9 cellular contexts compared by ENCODE assay signal in the genomic region with DNA sequence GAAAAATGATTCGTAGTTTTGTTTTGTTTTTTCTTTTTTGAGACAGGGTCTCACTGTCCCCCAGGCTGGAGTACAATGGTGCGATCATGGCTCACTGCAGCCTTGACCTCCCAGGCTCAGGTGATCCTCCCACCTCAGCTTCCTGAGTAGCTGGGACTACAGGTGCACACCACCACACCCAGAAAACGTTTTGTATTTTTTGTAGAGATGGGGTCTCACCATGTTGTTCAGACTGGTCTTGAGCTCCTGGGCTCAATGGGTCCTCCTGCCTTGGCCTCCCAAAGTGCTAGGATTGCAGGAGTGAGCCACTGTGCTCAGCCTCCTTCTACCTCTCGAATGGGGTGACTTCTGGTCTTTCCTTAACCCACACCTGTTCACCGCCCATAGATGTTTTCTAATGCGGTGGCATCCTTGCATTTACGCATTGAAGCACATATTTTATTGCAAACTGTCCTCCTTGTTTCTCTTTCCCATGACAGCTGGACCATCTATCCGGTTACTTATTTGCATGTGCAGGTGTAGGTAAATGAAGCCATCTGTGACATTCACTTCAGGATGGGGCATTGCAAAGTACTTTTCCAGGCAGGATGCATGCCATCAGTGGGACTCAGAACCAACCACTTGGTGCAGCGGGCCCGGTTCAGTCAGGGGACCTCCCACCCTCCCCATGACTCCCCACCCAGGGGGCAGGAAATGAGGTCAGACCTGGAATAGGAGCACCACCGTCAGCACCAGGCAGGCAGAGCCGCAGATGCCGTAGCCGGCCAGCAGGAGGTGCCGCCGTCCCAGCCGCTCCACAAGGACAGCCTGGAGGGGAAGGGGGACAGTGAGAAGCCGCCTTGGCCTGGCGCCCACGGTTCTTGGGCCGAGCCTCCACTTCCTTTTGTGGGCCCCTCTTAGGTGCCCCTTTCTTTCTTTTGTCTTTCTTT. TPM values are rescaled to one million over a fixed set of nuclear protein-coding genes. Genes with fewer than 3 reads are reported as not detected.
DNase-seq lines count a peak whose midpoint lies in the region; ATAC-seq and TF ChIP-seq lines count a peak whose summit lies in the region.
"Had no signal": no experiment of that assay in that cellular context is flagged by ENCODE, and none has a peak within 500 bp of the region (broad histone marks: within the 10 kb centered on the region; RNA-seq: fewer than 3 reads in every experiment).

No MANE protein-coding gene starts in this region.

- no peaks in the 10 kb centered on the region for H3K9me3 ChIP-seq in NT2/D1 (ENCODE audit: insufficient read depth, low read length)
- no peaks in the 10 kb centered on the region for H3K9me3 ChIP-seq in neuronal stem cell (replicated peaks in 1 of 2; ENCODE audit: control insufficient read depth in 2 of 2, insufficient read depth in 1 of 2, low read depth in 1 of 2, low read length in 2 of 2)
- H3K9me3 ChIP-seq in vagina: no peaks in the 10 kb centered on the region

- H2AK5ac ChIP-seq in neuronal stem cell (ENCODE audit: low read depth, low read length): peak overlapping the region; percentile 18

- no peak overlapping the region for H2BK5ac ChIP-seq in neuronal stem cell (ENCODE audit: low read length)

- no peak overlapping the region for H2BK120ac ChIP-seq in neuronal stem cell (ENCODE audit: low read depth, low read length)

- WGBS in neuronal stem cell (ENCODE audit: extremely low coverage in 2 of 2, insufficient read length in 2 of 2, insufficient replicate concordance in 1 of 2), 2 donors: no CpG with 5 or more reads among the region's 21 CpGs

- no peak overlapping the region for H2BK15ac ChIP-seq in neuronal stem cell (ENCODE audit: low read length)

- H4K91ac ChIP-seq in neuronal stem cell (ENCODE audit: low read depth, low read length, poor library complexity): peak overlapping the region; percentile 72

- H3K27ac ChIP-seq in neuronal stem cell (replicated peaks; ENCODE audit: low read length): no peak overlapping the region
- H3K27ac ChIP-seq in vagina: no peak overlapping the region

- H3K4me3 ChIP-seq in NT2/D1 (ENCODE audit: insufficient read length, low read depth): no peak overlapping the region
- H3K4me3 ChIP-seq in neuronal stem cell (ENCODE audit: low read length in 2 of 2): no peak overlapping the region
- no peak overlapping the region for H3K4me3 ChIP-seq in vagina

- no peak overlapping the region for H3K4me2 ChIP-seq in neuronal stem cell (ENCODE audit: insufficient read depth, low read length, poor library complexity, severe bottlenecking)

- peak in 1 of 3 experiments; percentile 33 for TF ChIP-seq CTCF in vagina (IDR thresholded peaks at IDR 0.05)

- H3K79me1 ChIP-seq in neuronal stem cell (ENCODE audit: low read depth, low read length): peaks cover 2% of the 10 kb centered on the region

- no peak overlapping the region for H4K8ac ChIP-seq in neuronal stem cell (ENCODE audit: low read depth, low read length)

- H2AFZ ChIP-seq in neuronal stem cell (ENCODE audit: low read length): no peak overlapping the region

- no peak overlapping the region for H3K18ac ChIP-seq in neuronal stem cell (ENCODE audit: low read length)

- intact Hi-C loops in vagina (cut with DNase I): no loop called here

- H3K4me1 ChIP-seq in NT2/D1 (ENCODE audit: insufficient read depth, insufficient read length) (peaks cover 1% of the 10 kb centered on the region), neuronal stem cell (ENCODE audit: control insufficient read depth in 2 of 2, insufficient read depth in 1 of 2, low read depth in 1 of 2, low read length in 2 of 2) (peaks cover 0 to 3% of the 10 kb centered on the region in 2 donors), vagina (peaks cover 4% of the 10 kb centered on the region)

- peak; percentile 61 for DNase-seq in activated CD4-positive, alpha-beta T cell treated with anti-CD3 and anti-CD28 coated beads for 48 hours
- no peak for DNase-seq in activated CD4-positive, alpha-beta T cell treated with anti-CD3 and anti-CD28 coated beads for 1 hour
- DNase-seq in NT2/D1 (ENCODE audit: low read depth, low spot score): peak; percentile 39
- peak; percentile 78 for DNase-seq in ecto neural progenitor cell (ENCODE audit: low spot score)
- DNase-seq in neuronal stem cell (ENCODE audit: low spot score): no peak
- no peak for DNase-seq in vagina (ENCODE audit: extremely low spot score in 2 of 2)
- no peak for DNase-seq in HK-2 (ENCODE audit: unreplicated experiment)

- H3K23ac ChIP-seq in neuronal stem cell (ENCODE audit: low read depth, low read length, poor library complexity): peak overlapping the region; percentile 55

- no peak overlapping the region for H3K4ac ChIP-seq in neuronal stem cell (ENCODE audit: low read length)

- H2BK12ac ChIP-seq in neuronal stem cell (ENCODE audit: low read length): no peak overlapping the region

- H3K14ac ChIP-seq in neuronal stem cell (ENCODE audit: low read length): no peak overlapping the region

- H3K27me3 ChIP-seq in NT2/D1 (ENCODE audit: insufficient read depth, insufficient read length) (no peaks in the 10 kb centered on the region), neuronal stem cell (ENCODE audit: control insufficient read depth in 3 of 3, insufficient read depth in 3 of 3, low read depth in 1 of 3, low read length in 3 of 3) (peaks cover 0 to 11% (median 0%) of the 10 kb centered on the region in 3 experiments), vagina (no peaks in the 10 kb centered on the region)

- TF ChIP-seq POLR2A in vagina (IDR thresholded peaks at IDR 0.05): no peak

- H3K36me3 ChIP-seq in NT2/D1 (ENCODE audit: insufficient read depth, insufficient read length, low read length) (no peaks in the 10 kb centered on the region), neuronal stem cell (replicated peaks in 1 of 2; ENCODE audit: control insufficient read depth in 2 of 2, insufficient read depth in 2 of 2, low read length in 2 of 2) (no peaks in the 10 kb centered on the region), vagina (no peaks in the 10 kb centered on the region)

- no peak for ATAC-seq in GM18498 (IDR thresholded peaks at IDR 0.05; ENCODE audit: unreplicated experiment)

- H3K9ac ChIP-seq in NT2/D1 (ENCODE audit: insufficient read length, low read depth) (no peak overlapping the region), neuronal stem cell (ENCODE audit: low read depth, low read length, poor library complexity) (no peak overlapping the region)

RNA-seq across cellular contexts. Expression of gene SLC2A7, which starts 16.5 kb away (rescaled TPM):
- polyA plus RNA-seq in neuronal stem cell (2013, experiment 1 of 2): not detected
- not detected for polyA plus RNA-seq in neuronal stem cell (2013, experiment 2 of 2)
- not detected for total RNA-seq in vagina
- total RNA-seq: activated naive CD4-positive, alpha-beta T cell treated with anti-CD3 and anti-CD28 coated beads, Interleukin-2, amount 50 U/mL, for 72 hours had no signal

RNA-seq across cellular contexts. Expression of gene SLC2A5, which starts 59.7 kb away (rescaled TPM):
- not detected for polyA plus RNA-seq in neuronal stem cell (2013, experiment 1 of 2)
- polyA plus RNA-seq in neuronal stem cell (2013, experiment 2 of 2): not detected
- total RNA-seq in vagina: 8.1 TPM
- total RNA-seq: activated naive CD4-positive, alpha-beta T cell treated with anti-CD3 and anti-CD28 coated beads, Interleukin-2, amount 50 U/mL, for 72 hours had no signal

Comparison
In these comparisons a context has a peak if more than half of its experiments do, and no peak if none do; other contexts are left out.
1. DNase-seq: peak in activated CD4-positive, alpha-beta T cell treated with anti-CD3 and anti-CD28 coated beads for 48 hours (single experiment), NT2/D1 (single experiment) and ecto neural progenitor cell (single experiment); none in activated CD4-positive, alpha-beta T cell treated with anti-CD3 and anti-CD28 coated beads for 1 hour (single experiment), neuronal stem cell (single experiment), vagina (0 of 2) and HK-2 (single experiment).